ENCODE assay signal across 2 cellular contexts in the genomic region with DNA sequence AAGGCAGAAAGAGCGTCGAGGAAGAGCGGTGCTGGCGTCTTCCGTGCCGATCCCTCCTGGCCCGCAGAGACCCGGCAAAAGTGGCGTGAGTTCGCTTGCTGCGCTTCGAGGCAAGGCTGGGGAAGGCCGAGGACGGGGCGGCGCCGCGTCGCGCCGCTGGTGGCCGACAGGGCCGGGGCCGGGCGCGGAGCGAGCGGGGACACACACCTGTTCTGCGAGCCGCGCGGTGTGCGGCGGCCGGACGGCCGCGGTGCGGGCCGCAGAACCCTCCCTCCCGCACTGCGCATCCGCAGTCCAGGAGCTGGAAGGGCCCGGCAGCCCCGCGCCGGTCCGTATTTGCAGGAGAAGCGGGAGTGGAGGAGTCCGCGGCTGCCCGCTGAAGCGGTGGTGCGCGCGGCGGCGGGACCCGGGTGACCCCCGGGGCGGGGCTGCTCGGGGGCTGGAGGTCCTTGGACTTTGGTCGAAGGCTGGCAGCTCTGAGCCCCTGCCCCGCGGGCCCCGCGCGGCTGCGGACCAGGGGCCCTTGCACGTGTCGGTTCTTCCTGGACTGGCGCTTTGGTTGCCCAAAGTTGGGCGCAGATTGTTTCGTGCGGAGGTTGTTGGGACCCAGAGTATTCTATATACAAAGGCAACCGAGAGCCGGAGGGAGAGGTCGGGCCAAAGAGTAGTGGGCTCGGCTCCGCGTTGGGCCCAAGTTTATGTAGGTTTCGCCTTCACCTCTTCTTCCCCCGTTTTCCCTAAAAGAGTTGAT.
TF ChIP-seq lines count a peak whose summit lies in the region.

No MANE protein-coding gene starts in this region.

TF ChIP-seq in SK-N-SH, 30 proteins besides CTCF, POLR2A, EP300 and RAD21 (continued from another document):
- TF ChIP-seq FOXJ3 (CRISPR knock-in tag; IDR thresholded peaks at IDR 0.05) = no peak
- TF ChIP-seq FOXM1 (IDR thresholded peaks at IDR 0.05; ENCODE audit: low read depth) = no peak
- TF ChIP-seq, protein P1, sequence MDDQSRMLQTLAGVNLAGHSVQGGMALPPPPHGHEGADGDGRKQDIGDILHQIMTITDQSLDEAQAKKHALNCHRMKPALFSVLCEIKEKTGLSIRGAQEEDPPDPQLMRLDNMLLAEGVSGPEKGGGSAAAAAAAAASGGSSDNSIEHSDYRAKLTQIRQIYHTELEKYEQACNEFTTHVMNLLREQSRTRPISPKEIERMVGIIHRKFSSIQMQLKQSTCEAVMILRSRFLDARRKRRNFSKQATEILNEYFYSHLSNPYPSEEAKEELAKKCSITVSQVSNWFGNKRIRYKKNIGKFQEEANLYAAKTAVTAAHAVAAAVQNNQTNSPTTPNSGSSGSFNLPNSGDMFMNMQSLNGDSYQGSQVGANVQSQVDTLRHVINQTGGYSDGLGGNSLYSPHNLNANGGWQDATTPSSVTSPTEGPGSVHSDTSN (IDR thresholded peaks at IDR 0.05) = no peak
- TF ChIP-seq EZH2phosphoT487 (IDR thresholded peaks at IDR 0.05; ENCODE audit: borderline replicate concordance, low read depth) = no peak
- TF ChIP-seq NRF1 (IDR thresholded peaks at IDR 0.05; ENCODE audit: low read depth, low read length) = no peak
- TF ChIP-seq MXI1 (IDR thresholded peaks at IDR 0.05; ENCODE audit: low read depth, low read length) = no peak
- TF ChIP-seq, protein P2, sequence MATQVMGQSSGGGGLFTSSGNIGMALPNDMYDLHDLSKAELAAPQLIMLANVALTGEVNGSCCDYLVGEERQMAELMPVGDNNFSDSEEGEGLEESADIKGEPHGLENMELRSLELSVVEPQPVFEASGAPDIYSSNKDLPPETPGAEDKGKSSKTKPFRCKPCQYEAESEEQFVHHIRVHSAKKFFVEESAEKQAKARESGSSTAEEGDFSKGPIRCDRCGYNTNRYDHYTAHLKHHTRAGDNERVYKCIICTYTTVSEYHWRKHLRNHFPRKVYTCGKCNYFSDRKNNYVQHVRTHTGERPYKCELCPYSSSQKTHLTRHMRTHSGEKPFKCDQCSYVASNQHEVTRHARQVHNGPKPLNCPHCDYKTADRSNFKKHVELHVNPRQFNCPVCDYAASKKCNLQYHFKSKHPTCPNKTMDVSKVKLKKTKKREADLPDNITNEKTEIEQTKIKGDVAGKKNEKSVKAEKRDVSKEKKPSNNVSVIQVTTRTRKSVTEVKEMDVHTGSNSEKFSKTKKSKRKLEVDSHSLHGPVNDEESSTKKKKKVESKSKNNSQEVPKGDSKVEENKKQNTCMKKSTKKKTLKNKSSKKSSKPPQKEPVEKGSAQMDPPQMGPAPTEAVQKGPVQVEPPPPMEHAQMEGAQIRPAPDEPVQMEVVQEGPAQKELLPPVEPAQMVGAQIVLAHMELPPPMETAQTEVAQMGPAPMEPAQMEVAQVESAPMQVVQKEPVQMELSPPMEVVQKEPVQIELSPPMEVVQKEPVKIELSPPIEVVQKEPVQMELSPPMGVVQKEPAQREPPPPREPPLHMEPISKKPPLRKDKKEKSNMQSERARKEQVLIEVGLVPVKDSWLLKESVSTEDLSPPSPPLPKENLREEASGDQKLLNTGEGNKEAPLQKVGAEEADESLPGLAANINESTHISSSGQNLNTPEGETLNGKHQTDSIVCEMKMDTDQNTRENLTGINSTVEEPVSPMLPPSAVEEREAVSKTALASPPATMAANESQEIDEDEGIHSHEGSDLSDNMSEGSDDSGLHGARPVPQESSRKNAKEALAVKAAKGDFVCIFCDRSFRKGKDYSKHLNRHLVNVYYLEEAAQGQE (IDR thresholded peaks at IDR 0.05; ENCODE audit: low read depth, low read length) = no peak

TF ChIP-seq in SK-N-SH treated with all-trans-retinoic acid at 6 μM for 48 hours, 23 proteins besides CTCF, POLR2A, EP300 and RAD21 (continued from another document):
- TF ChIP-seq, protein P3, sequence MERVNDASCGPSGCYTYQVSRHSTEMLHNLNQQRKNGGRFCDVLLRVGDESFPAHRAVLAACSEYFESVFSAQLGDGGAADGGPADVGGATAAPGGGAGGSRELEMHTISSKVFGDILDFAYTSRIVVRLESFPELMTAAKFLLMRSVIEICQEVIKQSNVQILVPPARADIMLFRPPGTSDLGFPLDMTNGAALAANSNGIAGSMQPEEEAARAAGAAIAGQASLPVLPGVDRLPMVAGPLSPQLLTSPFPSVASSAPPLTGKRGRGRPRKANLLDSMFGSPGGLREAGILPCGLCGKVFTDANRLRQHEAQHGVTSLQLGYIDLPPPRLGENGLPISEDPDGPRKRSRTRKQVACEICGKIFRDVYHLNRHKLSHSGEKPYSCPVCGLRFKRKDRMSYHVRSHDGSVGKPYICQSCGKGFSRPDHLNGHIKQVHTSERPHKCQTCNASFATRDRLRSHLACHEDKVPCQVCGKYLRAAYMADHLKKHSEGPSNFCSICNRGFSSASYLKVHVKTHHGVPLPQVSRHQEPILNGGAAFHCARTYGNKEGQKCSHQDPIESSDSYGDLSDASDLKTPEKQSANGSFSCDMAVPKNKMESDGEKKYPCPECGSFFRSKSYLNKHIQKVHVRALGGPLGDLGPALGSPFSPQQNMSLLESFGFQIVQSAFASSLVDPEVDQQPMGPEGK (CRISPR knock-in tag; IDR thresholded peaks at IDR 0.05; ENCODE audit: borderline replicate concordance) = no peak
